Comparison of ENCODE assay signal across 8 cellular contexts in the genomic region with DNA sequence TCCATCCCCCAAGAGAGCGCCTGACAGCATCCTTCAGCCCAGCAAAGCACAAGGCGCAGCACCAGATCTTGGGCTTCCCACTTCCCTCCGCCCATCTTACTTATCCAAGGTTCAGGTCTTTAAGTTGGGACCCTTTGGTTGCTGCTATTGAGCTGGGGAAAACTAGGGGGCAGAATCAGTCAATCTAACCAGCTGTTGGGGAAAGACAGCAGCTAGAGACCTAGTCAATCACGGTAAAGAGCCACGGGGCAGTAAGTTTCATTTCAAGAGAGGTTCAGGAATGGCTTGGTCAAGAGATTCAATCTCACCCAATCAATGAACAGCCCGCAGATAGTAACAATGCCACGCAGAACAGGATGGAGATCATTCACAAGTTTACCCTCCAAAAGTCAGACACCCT. TPM values are rescaled to one million over a fixed set of nuclear protein-coding genes. Genes with fewer than 3 reads are reported as not detected.
DNase-seq lines count a peak whose midpoint lies in the region; ATAC-seq and TF ChIP-seq lines count a peak whose summit lies in the region.

No MANE protein-coding gene starts in this region.

- peaks cover 33% of the 10 kb centered on the region for H3K4me1 Mint-ChIP-seq in activated T-cell treated with anti-CD3 and anti-CD28 coated beads, Interleukin-2, amount 50 U/mL, for 24 hours (ENCODE audit: low read depth)
- H3K4me1 Mint-ChIP-seq in activated CD8-positive, alpha-beta T cell treated with anti-CD3 and anti-CD28 coated beads for 36 hours (ENCODE audit: low read depth) = peaks cover 28% of the 10 kb centered on the region

- DNase-seq in activated T-cell treated with anti-CD3 and anti-CD28 coated beads, Interleukin-2, amount 50 U/mL, for 24 hours = no peak
- DNase-seq in activated T-cell treated with anti-CD3 and anti-CD28 coated beads for 4 hours (no peak), iPS-NIHi7 (ENCODE audit: extremely low spot score) (peak; percentile 51), thoracic aorta (ENCODE audit: low spot score) (no peak), substantia nigra (lab: John Stamatoyannopoulos, UW) (no peak), GM03348 (ENCODE audit: low spot score) (no peak)
- no peak for DNase-seq in activated CD8-positive, alpha-beta T cell treated with anti-CD3 and anti-CD28 coated beads for 36 hours

- H3K9me3 Mint-ChIP-seq in activated T-cell treated with anti-CD3 and anti-CD28 coated beads, Interleukin-2, amount 50 U/mL, for 24 hours = no peaks in the 10 kb centered on the region
- no peaks in the 10 kb centered on the region for H3K9me3 Mint-ChIP-seq in activated CD8-positive, alpha-beta T cell treated with anti-CD3 and anti-CD28 coated beads for 36 hours

- no peaks in the 10 kb centered on the region for H3K9me3 ChIP-seq in thoracic aorta

- H3K36me3 ChIP-seq in thoracic aorta = no peaks in the 10 kb centered on the region

- peak overlapping the region; percentile 72 for H3K4me3 Mint-ChIP-seq in activated T-cell treated with anti-CD3 and anti-CD28 coated beads, Interleukin-2, amount 50 U/mL, for 24 hours
- H3K4me3 Mint-ChIP-seq in activated CD8-positive, alpha-beta T cell treated with anti-CD3 and anti-CD28 coated beads for 36 hours = peak overlapping the region; percentile 76

- POLR2A ChIA-PET in activated CD8-positive, alpha-beta T cell treated with anti-CD3 and anti-CD28 coated beads for 36 hours (lab: Charles Lee) = interaction anchor here (1.0 to 2.4 kb wide), 2 partner anchors 182 to 225 kb away, joined by 3 to 11 read pairs; no protein-coding TSS in a partner anchor

- no peaks in the 10 kb centered on the region for H3K27me3 ChIP-seq in thoracic aorta (replicated peaks; ENCODE audit: insufficient read depth)

- TF ChIP-seq CTCF in activated CD8-positive, alpha-beta T cell treated with anti-CD3 and anti-CD28 coated beads for 36 hours (IDR thresholded peaks at IDR 0.05) = no peak
- TF ChIP-seq CTCF in thoracic aorta (IDR thresholded peaks at IDR 0.05) = no peak

- H3K36me3 Mint-ChIP-seq in activated T-cell treated with anti-CD3 and anti-CD28 coated beads, Interleukin-2, amount 50 U/mL, for 24 hours (ENCODE audit: low read depth) = no peaks in the 10 kb centered on the region
- H3K36me3 Mint-ChIP-seq in activated CD8-positive, alpha-beta T cell treated with anti-CD3 and anti-CD28 coated beads for 36 hours (ENCODE audit: low read depth) = peaks cover 5% of the 10 kb centered on the region

- H3K4me1 ChIP-seq in thoracic aorta (ENCODE audit: control insufficient read depth in 1 of 2, low read depth in 2 of 2) = peaks cover 4 to 36% of the 10 kb centered on the region in 2 donors

- peak overlapping the region; percentile 84 for H3K4me3 ChIP-seq in thoracic aorta

- H3K27ac ChIP-seq in thoracic aorta = peak overlapping the region; percentile 77 to 80
- no peak overlapping the region for H3K27ac ChIP-seq in substantia nigra (ENCODE audit: low read depth, low read length, poor library complexity, severe bottlenecking)

- H3K27ac Mint-ChIP-seq in activated T-cell treated with anti-CD3 and anti-CD28 coated beads, Interleukin-2, amount 50 U/mL, for 24 hours = no peak overlapping the region
- H3K27ac Mint-ChIP-seq in activated CD8-positive, alpha-beta T cell treated with anti-CD3 and anti-CD28 coated beads for 36 hours = no peak overlapping the region

- H3K27me3 Mint-ChIP-seq in activated T-cell treated with anti-CD3 and anti-CD28 coated beads, Interleukin-2, amount 50 U/mL, for 24 hours = peaks cover 48% of the 10 kb centered on the region
- H3K27me3 Mint-ChIP-seq in activated CD8-positive, alpha-beta T cell treated with anti-CD3 and anti-CD28 coated beads for 36 hours = peaks cover 36% of the 10 kb centered on the region

- ATAC-seq in activated CD8-positive, alpha-beta T cell treated with anti-CD3 and anti-CD28 coated beads for 36 hours = no peak
- ATAC-seq in thoracic aorta (ENCODE audit: insufficient number of reproducible peaks, low FRiP score, low read depth) (no peak), GM18502 (IDR thresholded peaks at IDR 0.05; ENCODE audit: poor library complexity, unreplicated experiment) (no peak)

- intact Hi-C loops in activated CD8-positive, alpha-beta T cell treated with anti-CD3 and anti-CD28 coated beads for 36 hours (cut with micrococcal nuclease) = loop anchor here (5.0 kb wide), 1 partner anchor 109 kb away; no protein-coding TSS in a partner anchor

- CTCF ChIA-PET in activated CD8-positive, alpha-beta T cell treated with anti-CD3 and anti-CD28 coated beads for 36 hours (lab: Charles Lee) = interaction anchor here (1.0 to 3.8 kb wide), 7 partner anchors 9 to 359 kb away, joined by 3 to 85 read pairs (median 4); no protein-coding TSS in a partner anchor

RNA-seq across cellular contexts. Expression of gene ABTB2, which starts 1.7 kb away (rescaled TPM):
- 1 to 10 TPM; 2.4 to 2.5 TPM for total RNA-seq in activated CD8-positive, alpha-beta T cell treated with anti-CD3 and anti-CD28 coated beads for 36 hours
- total RNA-seq in thoracic aorta = 10 to 100 TPM; 12.3 to 31.0 TPM
